1 cellular context compared by ENCODE assay signal in genomic region chr4:1305261-1305711, GRCh38.
TF ChIP-seq lines count a peak whose summit lies in the region.

No MANE protein-coding gene starts in this region.

TF ChIP-seq in H1, 55 proteins besides CTCF, POLR2A, EP300 and RAD21 (continued from another document):
- no peak for TF ChIP-seq ASH2L (IDR thresholded peaks at IDR 0.05; ENCODE audit: low read length)
- no peak for TF ChIP-seq HDAC6 (IDR thresholded peaks at IDR 0.05; ENCODE audit: low read depth, low read length)
- no peak for TF ChIP-seq TEAD4 (IDR thresholded peaks at IDR 0.05; ENCODE audit: low read depth, low read length)
- no peak for TF ChIP-seq BACH1 (IDR thresholded peaks at IDR 0.05; ENCODE audit: low read length)
- no peak for TF ChIP-seq SIN3A (conservative IDR thresholded peaks at IDR 0.05 in 1 of 2, IDR thresholded peaks at IDR 0.05 in 1 of 2; ENCODE audit: low read depth in 1 of 2, low read length in 2 of 2)
- TF ChIP-seq BCL11A (IDR thresholded peaks at IDR 0.05; ENCODE audit: low read depth in 2 of 2, low read length in 2 of 2), result no peak
- no peak for TF ChIP-seq TBP (IDR thresholded peaks at IDR 0.05; ENCODE audit: low read depth, low read length)
- TF ChIP-seq NANOG (IDR thresholded peaks at IDR 0.05; ENCODE audit: insufficient read depth, low read depth, low read length, poor library complexity, severe bottlenecking), result no peak
- no peak for TF ChIP-seq TAF7 (optimal IDR thresholded peaks at IDR 0.05; ENCODE audit: borderline replicate concordance, low read depth, low read length)
- TF ChIP-seq MAFK (IDR thresholded peaks at IDR 0.05; ENCODE audit: low read depth, low read length), result no peak
- no peak for TF ChIP-seq YY1 (IDR thresholded peaks at IDR 0.05; ENCODE audit: low read depth, low read length)
- no peak for TF ChIP-seq NRF1 (IDR thresholded peaks at IDR 0.05; ENCODE audit: low read depth, low read length)
- TF ChIP-seq, protein P1, sequence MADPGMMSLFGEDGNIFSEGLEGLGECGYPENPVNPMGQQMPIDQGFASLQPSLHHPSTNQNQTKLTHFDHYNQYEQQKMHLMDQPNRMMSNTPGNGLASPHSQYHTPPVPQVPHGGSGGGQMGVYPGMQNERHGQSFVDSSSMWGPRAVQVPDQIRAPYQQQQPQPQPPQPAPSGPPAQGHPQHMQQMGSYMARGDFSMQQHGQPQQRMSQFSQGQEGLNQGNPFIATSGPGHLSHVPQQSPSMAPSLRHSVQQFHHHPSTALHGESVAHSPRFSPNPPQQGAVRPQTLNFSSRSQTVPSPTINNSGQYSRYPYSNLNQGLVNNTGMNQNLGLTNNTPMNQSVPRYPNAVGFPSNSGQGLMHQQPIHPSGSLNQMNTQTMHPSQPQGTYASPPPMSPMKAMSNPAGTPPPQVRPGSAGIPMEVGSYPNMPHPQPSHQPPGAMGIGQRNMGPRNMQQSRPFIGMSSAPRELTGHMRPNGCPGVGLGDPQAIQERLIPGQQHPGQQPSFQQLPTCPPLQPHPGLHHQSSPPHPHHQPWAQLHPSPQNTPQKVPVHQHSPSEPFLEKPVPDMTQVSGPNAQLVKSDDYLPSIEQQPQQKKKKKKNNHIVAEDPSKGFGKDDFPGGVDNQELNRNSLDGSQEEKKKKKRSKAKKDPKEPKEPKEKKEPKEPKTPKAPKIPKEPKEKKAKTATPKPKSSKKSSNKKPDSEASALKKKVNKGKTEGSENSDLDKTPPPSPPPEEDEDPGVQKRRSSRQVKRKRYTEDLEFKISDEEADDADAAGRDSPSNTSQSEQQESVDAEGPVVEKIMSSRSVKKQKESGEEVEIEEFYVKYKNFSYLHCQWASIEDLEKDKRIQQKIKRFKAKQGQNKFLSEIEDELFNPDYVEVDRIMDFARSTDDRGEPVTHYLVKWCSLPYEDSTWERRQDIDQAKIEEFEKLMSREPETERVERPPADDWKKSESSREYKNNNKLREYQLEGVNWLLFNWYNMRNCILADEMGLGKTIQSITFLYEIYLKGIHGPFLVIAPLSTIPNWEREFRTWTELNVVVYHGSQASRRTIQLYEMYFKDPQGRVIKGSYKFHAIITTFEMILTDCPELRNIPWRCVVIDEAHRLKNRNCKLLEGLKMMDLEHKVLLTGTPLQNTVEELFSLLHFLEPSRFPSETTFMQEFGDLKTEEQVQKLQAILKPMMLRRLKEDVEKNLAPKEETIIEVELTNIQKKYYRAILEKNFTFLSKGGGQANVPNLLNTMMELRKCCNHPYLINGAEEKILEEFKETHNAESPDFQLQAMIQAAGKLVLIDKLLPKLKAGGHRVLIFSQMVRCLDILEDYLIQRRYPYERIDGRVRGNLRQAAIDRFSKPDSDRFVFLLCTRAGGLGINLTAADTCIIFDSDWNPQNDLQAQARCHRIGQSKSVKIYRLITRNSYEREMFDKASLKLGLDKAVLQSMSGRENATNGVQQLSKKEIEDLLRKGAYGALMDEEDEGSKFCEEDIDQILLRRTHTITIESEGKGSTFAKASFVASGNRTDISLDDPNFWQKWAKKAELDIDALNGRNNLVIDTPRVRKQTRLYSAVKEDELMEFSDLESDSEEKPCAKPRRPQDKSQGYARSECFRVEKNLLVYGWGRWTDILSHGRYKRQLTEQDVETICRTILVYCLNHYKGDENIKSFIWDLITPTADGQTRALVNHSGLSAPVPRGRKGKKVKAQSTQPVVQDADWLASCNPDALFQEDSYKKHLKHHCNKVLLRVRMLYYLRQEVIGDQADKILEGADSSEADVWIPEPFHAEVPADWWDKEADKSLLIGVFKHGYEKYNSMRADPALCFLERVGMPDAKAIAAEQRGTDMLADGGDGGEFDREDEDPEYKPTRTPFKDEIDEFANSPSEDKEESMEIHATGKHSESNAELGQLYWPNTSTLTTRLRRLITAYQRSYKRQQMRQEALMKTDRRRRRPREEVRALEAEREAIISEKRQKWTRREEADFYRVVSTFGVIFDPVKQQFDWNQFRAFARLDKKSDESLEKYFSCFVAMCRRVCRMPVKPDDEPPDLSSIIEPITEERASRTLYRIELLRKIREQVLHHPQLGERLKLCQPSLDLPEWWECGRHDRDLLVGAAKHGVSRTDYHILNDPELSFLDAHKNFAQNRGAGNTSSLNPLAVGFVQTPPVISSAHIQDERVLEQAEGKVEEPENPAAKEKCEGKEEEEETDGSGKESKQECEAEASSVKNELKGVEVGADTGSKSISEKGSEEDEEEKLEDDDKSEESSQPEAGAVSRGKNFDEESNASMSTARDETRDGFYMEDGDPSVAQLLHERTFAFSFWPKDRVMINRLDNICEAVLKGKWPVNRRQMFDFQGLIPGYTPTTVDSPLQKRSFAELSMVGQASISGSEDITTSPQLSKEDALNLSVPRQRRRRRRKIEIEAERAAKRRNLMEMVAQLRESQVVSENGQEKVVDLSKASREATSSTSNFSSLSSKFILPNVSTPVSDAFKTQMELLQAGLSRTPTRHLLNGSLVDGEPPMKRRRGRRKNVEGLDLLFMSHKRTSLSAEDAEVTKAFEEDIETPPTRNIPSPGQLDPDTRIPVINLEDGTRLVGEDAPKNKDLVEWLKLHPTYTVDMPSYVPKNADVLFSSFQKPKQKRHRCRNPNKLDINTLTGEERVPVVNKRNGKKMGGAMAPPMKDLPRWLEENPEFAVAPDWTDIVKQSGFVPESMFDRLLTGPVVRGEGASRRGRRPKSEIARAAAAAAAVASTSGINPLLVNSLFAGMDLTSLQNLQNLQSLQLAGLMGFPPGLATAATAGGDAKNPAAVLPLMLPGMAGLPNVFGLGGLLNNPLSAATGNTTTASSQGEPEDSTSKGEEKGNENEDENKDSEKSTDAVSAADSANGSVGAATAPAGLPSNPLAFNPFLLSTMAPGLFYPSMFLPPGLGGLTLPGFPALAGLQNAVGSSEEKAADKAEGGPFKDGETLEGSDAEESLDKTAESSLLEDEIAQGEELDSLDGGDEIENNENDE (IDR thresholded peaks at IDR 0.05; ENCODE audit: insufficient replicate concordance, low read length), result no peak
- TF ChIP-seq POU5F1 (IDR thresholded peaks at IDR 0.05; ENCODE audit: low read depth, low read length), result no peak
- TF ChIP-seq, protein P2, sequence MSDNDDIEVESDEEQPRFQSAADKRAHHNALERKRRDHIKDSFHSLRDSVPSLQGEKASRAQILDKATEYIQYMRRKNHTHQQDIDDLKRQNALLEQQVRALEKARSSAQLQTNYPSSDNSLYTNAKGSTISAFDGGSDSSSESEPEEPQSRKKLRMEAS (IDR thresholded peaks at IDR 0.05), result no peak
- no peak for TF ChIP-seq EGR1 (IDR thresholded peaks at IDR 0.05; ENCODE audit: borderline replicate concordance, low read depth, low read length)
- TF ChIP-seq SP2 (IDR thresholded peaks at IDR 0.05; ENCODE audit: low read length), result no peak
- TF ChIP-seq RFX5 (IDR thresholded peaks at IDR 0.05; ENCODE audit: borderline replicate concordance, low read depth, low read length), result no peak
- TF ChIP-seq PHF8 (conservative IDR thresholded peaks at IDR 0.05; ENCODE audit: low read depth, low read length), result no peak
